ENCODE assay signal across 11 cellular contexts in genomic region chr4:28976369-28976768, GRCh38.
"Had no signal": no experiment of that assay in that cellular context is flagged by ENCODE, and none has a peak within 500 bp of the region (broad histone marks: within the 10 kb centered on the region; RNA-seq: fewer than 3 reads in every experiment).

No MANE protein-coding gene starts in this region.

- H3K36me3 ChIP-seq: HAP-1 had no signal

- H2AFZ ChIP-seq: GM23248, GM23338 had no signal

- H3K27ac ChIP-seq: GM23248 had no signal

- H3K9me3 ChIP-seq: HAP-1 had no signal

- H3K9ac ChIP-seq: GM23248 had no signal

- DNase-seq: GM23248, GOT3, H7, H9, HCEC 1CT, HFFc6 had no signal

- ATAC-seq: GM23338, HCT116 had no signal

- FAIRE-seq: H1, H54 had no signal

- H3K4me3 ChIP-seq: GM23248, GM23338, HAP-1 had no signal

- H3K4me2 ChIP-seq: GM23338 had no signal
